In the genomic region with DNA sequence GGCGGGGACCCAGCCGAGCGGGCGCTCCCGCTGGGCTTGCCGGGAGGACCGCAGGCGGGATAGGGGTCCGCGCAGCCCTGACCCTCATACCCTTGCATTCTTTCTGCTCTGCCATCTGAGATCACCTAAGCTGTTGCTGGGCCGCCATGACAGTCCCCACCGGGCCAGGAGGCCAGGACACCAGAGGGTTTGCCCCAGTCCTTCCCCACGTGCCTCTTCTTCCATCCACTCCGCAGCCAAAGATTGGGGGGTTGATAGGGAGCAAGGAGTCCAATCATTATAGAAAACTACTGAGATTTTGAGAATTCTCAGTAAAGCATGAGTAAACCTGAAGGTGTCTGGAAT, we compare ENCODE assay signal across 9 cellular contexts. TPM values are rescaled to one million over a fixed set of nuclear protein-coding genes. Genes with fewer than 3 reads are reported as not detected.
DNase-seq lines count a peak whose midpoint lies in the region; ATAC-seq and TF ChIP-seq lines count a peak whose summit lies in the region.
"Had no signal": no experiment of that assay in that cellular context is flagged by ENCODE, and none has a peak within 500 bp of the region (broad histone marks: within the 10 kb centered on the region; RNA-seq: fewer than 3 reads in every experiment).

No MANE protein-coding gene starts in this region.

- peak overlapping the region; percentile 62 for H3K4me3 Mint-ChIP-seq in CD8-positive, alpha-beta T cell

- H3K4me1 ChIP-seq in CD8-positive, alpha-beta T cell (ENCODE audit: insufficient read depth, low read length) = no peaks in the 10 kb centered on the region
- peaks cover 0 to 2% of the 10 kb centered on the region in 2 donors for H3K4me1 ChIP-seq in esophagus (ENCODE audit: control insufficient read depth in 2 of 2, insufficient read depth in 2 of 2, low read length in 1 of 2)

- no peak for TF ChIP-seq CTCF in CD8-positive, alpha-beta T cell (IDR thresholded peaks at IDR 0.05)
- TF ChIP-seq CTCF in omental fat pad (IDR thresholded peaks at IDR 0.05) = no peak

- DNase-seq in CD8-positive, alpha-beta T cell = no peak
- DNase-seq in LoVo (ENCODE audit: low spot score) = peak; percentile 15
- no peak for DNase-seq in omental fat pad (ENCODE audit: low spot score)
- no peak for DNase-seq in NOMO-1 treated with DMSO at 0.1 percent for 48 hours (lab: John Stamatoyannopoulos, UW; ENCODE audit: unreplicated experiment)
- DNase-seq in activated naive CD4-positive, alpha-beta T cell treated with anti-CD3 and anti-CD28 coated beads, Interleukin-2, amount 50 U/mL, for 16 hours = no peak

- POLR2A ChIA-PET in CD8-positive, alpha-beta T cell (lab: Charles Lee) = no interaction called here

- intact Hi-C loops in CD8-positive, alpha-beta T cell (cut with DNase I, micrococcal nuclease) = no loop called here

- WGBS in esophagus, 2 donors = 4 to 6% methylated on average over 14 of the region's 14 CpGs

- no peak overlapping the region for H3K27ac ChIP-seq in CD8-positive, alpha-beta T cell (ENCODE audit: low read depth, low read length)
- no peak overlapping the region for H3K27ac ChIP-seq in esophagus (ENCODE audit: low read depth in 2 of 2, low read length in 1 of 2)

- no peaks in the 10 kb centered on the region for H3K9me3 Mint-ChIP-seq in CD8-positive, alpha-beta T cell

- peaks cover 4% of the 10 kb centered on the region for H3K4me1 Mint-ChIP-seq in CD8-positive, alpha-beta T cell (ENCODE audit: low read depth)

- no peak for ATAC-seq in CD8-positive, alpha-beta T cell
- ATAC-seq in omental fat pad (ENCODE audit: low FRiP score) = peak; percentile 32
- ATAC-seq in GM21447 (IDR thresholded peaks at IDR 0.05; ENCODE audit: unreplicated experiment) = no peak
- no peak for ATAC-seq in GM21367 (IDR thresholded peaks at IDR 0.05; ENCODE audit: unreplicated experiment)

- H3K4me3 ChIP-seq in CD8-positive, alpha-beta T cell (ENCODE audit: low read depth, low read length) = no peak overlapping the region
- peak overlapping the region; percentile 31 to 53 for H3K4me3 ChIP-seq in esophagus (ENCODE audit: low read depth in 1 of 2, low read length in 2 of 2)

- peaks cover 20% of the 10 kb centered on the region for H3K27me3 Mint-ChIP-seq in CD8-positive, alpha-beta T cell (ENCODE audit: low read depth)

- CTCF ChIA-PET in CD8-positive, alpha-beta T cell (lab: Charles Lee) = no interaction called here

- no peaks in the 10 kb centered on the region for H3K36me3 Mint-ChIP-seq in CD8-positive, alpha-beta T cell

- peaks cover 5% of the 10 kb centered on the region for H3K27me3 ChIP-seq in CD8-positive, alpha-beta T cell (ENCODE audit: insufficient read depth, low read length)
- H3K27me3 ChIP-seq in esophagus (ENCODE audit: control insufficient read depth in 1 of 2, insufficient read depth in 2 of 2, low read length in 2 of 2) = peaks cover 0 to 3% of the 10 kb centered on the region in 2 donors

- no peaks in the 10 kb centered on the region for H3K36me3 ChIP-seq in CD8-positive, alpha-beta T cell (ENCODE audit: insufficient read depth, low read length)
- H3K36me3 ChIP-seq in esophagus (ENCODE audit: control insufficient read depth in 2 of 2, insufficient read depth in 2 of 2, low read length in 1 of 2) = no peaks in the 10 kb centered on the region

- no peak overlapping the region for H3K27ac Mint-ChIP-seq in CD8-positive, alpha-beta T cell

- H3K9me3 ChIP-seq in CD8-positive, alpha-beta T cell (ENCODE audit: low read length) = no peaks in the 10 kb centered on the region
- no peaks in the 10 kb centered on the region for H3K9me3 ChIP-seq in esophagus (ENCODE audit: control insufficient read depth in 2 of 2, insufficient read depth in 1 of 2, low read depth in 1 of 2, low read length in 1 of 2)

RNA-seq across cellular contexts. Expression of a gene that starts 0.5 kb away (rescaled TPM):
- total RNA-seq in CD8-positive, alpha-beta T cell = not detected
- polyA plus RNA-seq in esophagus = 1 to 10 TPM; 1.1 to 4.0 TPM
- 1 to 10 TPM; 4.5 to 7.4 (median 5.3) TPM for total RNA-seq in omental fat pad
- total RNA-seq: T-helper 2 cell treated with Interferon-gamma antibody and Interleukin-4, amounts not matched to agents 100 ng/mL and 5 ng/mL, for 36 hours had no signal

Comparison
In these comparisons a context has a peak if more than half of its experiments do, and no peak if none do; other contexts are left out.
1. RNA of a gene that starts 0.5 kb away (total RNA-seq): 4.5 to 7.4 TPM in omental fat pad; not detected in CD8-positive, alpha-beta T cell; every median in the first group is over 4 times any median in the second.